ENCODE assay signal across 17 cellular contexts in the genomic region with DNA sequence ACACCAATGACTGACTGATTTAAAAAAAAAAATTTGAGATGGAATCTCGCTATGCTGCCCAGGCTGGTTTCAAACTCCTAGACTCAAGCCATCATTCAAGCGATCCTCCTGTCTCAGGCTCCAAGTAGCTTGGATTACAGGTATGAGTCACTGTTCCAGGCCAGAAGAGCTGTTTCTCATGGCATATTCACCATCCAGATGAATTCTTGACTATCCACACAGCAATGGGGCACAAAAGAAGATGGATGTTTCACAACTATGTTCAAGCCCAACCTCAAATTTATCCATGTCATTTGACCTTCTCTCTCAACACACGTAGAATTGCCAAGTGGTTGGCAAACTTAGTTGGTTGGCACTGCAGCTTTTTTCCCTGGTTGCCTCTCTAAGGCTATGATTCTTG. TPM values are rescaled to one million over a fixed set of nuclear protein-coding genes. Genes with fewer than 3 reads are reported as not detected.
A peak's percentile ranks its signal among the peaks of the same experiment; 100 is the strongest.
DNase-seq lines count a peak whose midpoint lies in the region; ATAC-seq, FAIRE-seq and TF ChIP-seq lines count a peak whose summit lies in the region.
"Had no signal": no experiment of that assay in that cellular context is flagged by ENCODE, and none has a peak within 500 bp of the region (broad histone marks: within the 10 kb centered on the region; RNA-seq: fewer than 3 reads in every experiment).

No MANE protein-coding gene starts in this region.

- H3K27ac ChIP-seq in keratinocyte (ENCODE audit: control insufficient read depth, insufficient read depth, low read length) (peak overlapping the region; percentile 73), tibial artery (peak overlapping the region; percentile 17 to 39), Peyer's patch (peak overlapping the region in 1 of 4 donors; percentile 2), MM.1S (ENCODE audit: low read length) (no peak overlapping the region)

- no peaks in the 10 kb centered on the region for H3K36me3 ChIP-seq in bronchial epithelial cell (ENCODE audit: control insufficient read depth, insufficient read depth, low read length)
- no peaks in the 10 kb centered on the region for H3K36me3 ChIP-seq in keratinocyte (ENCODE audit: control insufficient read depth in 2 of 2, extremely low read depth in 1 of 2, insufficient read depth in 2 of 2, low read length in 2 of 2)
- no peaks in the 10 kb centered on the region for H3K36me3 ChIP-seq in tibial artery
- H3K36me3 ChIP-seq in Peyer's patch, result no peaks in the 10 kb centered on the region
- H3K36me3 ChIP-seq in MM.1S (replicated peaks; ENCODE audit: insufficient read depth, low read length), result no peaks in the 10 kb centered on the region

- H3K79me2 ChIP-seq in keratinocyte (ENCODE audit: control insufficient read depth, insufficient read depth, low read length) (no peaks in the 10 kb centered on the region), MM.1S (ENCODE audit: low read length) (no peaks in the 10 kb centered on the region)

- TF ChIP-seq CTCF in bronchial epithelial cell (IDR thresholded peaks at IDR 0.05; ENCODE audit: insufficient read depth, low read length, severe bottlenecking), result no peak
- TF ChIP-seq CTCF in keratinocyte (optimal IDR thresholded peaks at IDR 0.05 in 1 of 3, IDR thresholded peaks at IDR 0.05 in 1 of 3, conservative IDR thresholded peaks at IDR 0.05 in 1 of 3; ENCODE audit: extremely low read depth in 1 of 3, insufficient read depth in 2 of 3, low read length in 3 of 3), result no peak
- no peak for TF ChIP-seq CTCF in tibial artery (IDR thresholded peaks at IDR 0.05)
- no peak for TF ChIP-seq CTCF in Peyer's patch (IDR thresholded peaks at IDR 0.05)
- no peak for TF ChIP-seq CTCF in MM.1S (IDR thresholded peaks at IDR 0.05; ENCODE audit: low read length)

- no peak for TF ChIP-seq POLR2A in Peyer's patch (IDR thresholded peaks at IDR 0.05)

- H3K9ac ChIP-seq in keratinocyte (ENCODE audit: control insufficient read depth, extremely low read depth, insufficient read depth, low read length) (no peak overlapping the region), MM.1S (ENCODE audit: low read length) (no peak overlapping the region)

- intact Hi-C loops in tibial artery (cut with DNase I; ENCODE audit: low total_unique reads), result loop anchor here (5.0 kb wide), 1 partner anchor 43 kb away; the partner anchor contains the start of gene PRICKLE2

- dilution Hi-C loops in keratinocyte (cut with MboI; ENCODE audit: extremely low pct_ligation_motif_present, low sequenced_read_pairs), result no loop called here

- H3K9me3 ChIP-seq in keratinocyte (ENCODE audit: control insufficient read depth, low read depth, low read length) (no peaks in the 10 kb centered on the region), tibial artery (no peaks in the 10 kb centered on the region), Peyer's patch (no peaks in the 10 kb centered on the region), MM.1S (replicated peaks; ENCODE audit: insufficient read depth, low read length) (no peaks in the 10 kb centered on the region)

- no peak for ATAC-seq in HG03521 (IDR thresholded peaks at IDR 0.05; ENCODE audit: unreplicated experiment)
- ATAC-seq: HCT116, HepG2 had no signal

- FAIRE-seq in bronchial epithelial cell (lab: Jason Lieb, UNC) (peak; percentile 94), keratinocyte (lab: Jason Lieb, UNC) (peak; percentile 84)
- FAIRE-seq: HepG2 had no signal

- H3K9me2 ChIP-seq in MM.1S (replicated peaks; ENCODE audit: insufficient read depth, low read length), result no peaks in the 10 kb centered on the region

- H3K4me3 ChIP-seq in bronchial epithelial cell (ENCODE audit: low read depth, low read length) (no peak overlapping the region), keratinocyte (ENCODE audit: control insufficient read depth in 2 of 3, extremely low read depth in 1 of 3, insufficient read depth in 2 of 3, low read depth in 1 of 3, low read length in 3 of 3) (no peak overlapping the region), tibial artery (no peak overlapping the region), Peyer's patch (no peak overlapping the region), MM.1S (ENCODE audit: low read length) (no peak overlapping the region)

- H2AFZ ChIP-seq in keratinocyte (ENCODE audit: control insufficient read depth, low read length) (no peak overlapping the region), MM.1S (ENCODE audit: low read length) (no peak overlapping the region)

- H3K4me2 ChIP-seq in keratinocyte (ENCODE audit: control insufficient read depth, extremely low read depth, insufficient read depth, low read depth, low read length) (peak overlapping the region; percentile 4), MM.1S (ENCODE audit: low read depth, low read length) (no peak overlapping the region)

- H3K9me1 ChIP-seq in keratinocyte (ENCODE audit: control insufficient read depth, extremely low read depth, insufficient read depth, low read length), result no peaks in the 10 kb centered on the region

- peak; percentile 79 for DNase-seq in LHCN-M2 (ENCODE audit: low read depth)
- DNase-seq in bronchial epithelial cell (ENCODE audit: low read depth), result peak; percentile 82
- no peak for DNase-seq in keratinocyte (ENCODE audit: low read depth, low spot score)
- no peak for DNase-seq in tibial artery
- DNase-seq in Peyer's patch, result no peak
- no peak for DNase-seq in MM.1S
- DNase-seq: activated CD4-positive, alpha-beta T cell treated with anti-CD3 and anti-CD28 coated beads, Interleukin-2, amount 50 U/mL, for 48 hours; activated effector memory CD4-positive, alpha-beta T cell treated with Interleukin-2 at 50 U/mL for 16 hours; CD4-positive, alpha-beta memory T cell; erythroblast; immature natural killer cell; NCI-H524 treated with DMSO at 0.1 percent for 48 hours; RPMI8226; stimulated activated naive CD4-positive, alpha-beta T cell had no signal

- H3K27me3 ChIP-seq in bronchial epithelial cell (ENCODE audit: control insufficient read depth, insufficient read depth, low read length) (no peaks in the 10 kb centered on the region), keratinocyte (ENCODE audit: control insufficient read depth, extremely low read depth, insufficient read depth, low read length) (no peaks in the 10 kb centered on the region), tibial artery (no peaks in the 10 kb centered on the region), Peyer's patch (no peaks in the 10 kb centered on the region), MM.1S (replicated peaks; ENCODE audit: insufficient read depth, low read length) (no peaks in the 10 kb centered on the region)

- H4K20me1 ChIP-seq in keratinocyte (ENCODE audit: control insufficient read depth, extremely low read depth, insufficient read depth, low read length) (no peaks in the 10 kb centered on the region), MM.1S (ENCODE audit: insufficient read depth, low read length) (no peaks in the 10 kb centered on the region)

- no peaks in the 10 kb centered on the region for H3F3A ChIP-seq in MM.1S (ENCODE audit: insufficient read depth, low read length)

- H3K4me1 ChIP-seq in keratinocyte (ENCODE audit: control insufficient read depth, extremely low read depth, insufficient read depth, low read length) (peaks cover 52% of the 10 kb centered on the region), tibial artery (peaks cover 5 to 58% (median 42%) of the 10 kb centered on the region in 4 donors), Peyer's patch (peaks cover 0 to 4% (median 0%) of the 10 kb centered on the region in 4 donors), MM.1S (ENCODE audit: low read length) (no peaks in the 10 kb centered on the region)

RNA-seq across cellular contexts. Expression of gene PRICKLE2, which starts 40.6 kb away (rescaled TPM):
- total RNA-seq in LHCN-M2 (2014; rRNA removed) (12.0 and 12.1 TPM in 2 replicates), bronchial epithelial cell (1.4 and 2.4 TPM in 2 replicates), Peyer's patch (10 to 100 TPM in 2 of 4 donors, 1 to 10 TPM in 2; 3.5 to 22.3 (median 11.8) TPM)
- 1.8 TPM for polyA plus RNA-seq in LHCN-M2 (2012)
- polyA plus RNA-seq in keratinocyte, result 7.0 to 8.6 TPM (median 7.8 TPM) in 3 replicates
- 2.0 TPM for polyA plus RNA-seq in keratinocyte (2011; ENCODE audit: low read depth)
- 3.8 and 5.4 TPM in 2 replicates for polyA plus RNA-seq in keratinocyte (2011; cell fraction: cytosol; rRNA removed)
- 22.1 TPM in 2 replicates for polyA plus RNA-seq in keratinocyte (2011; cell fraction: nucleus; rRNA removed)
- polyA plus RNA-seq in keratinocyte (2012; ENCODE audit: low replicate concordance), result 3.3 and 6.6 TPM in 2 replicates
- polyA minus RNA-seq in keratinocyte, result 28.6 to 39.7 TPM (median 30.5 TPM) in 3 replicates
- 16.1 TPM for polyA minus RNA-seq in keratinocyte (2011; cell fraction: cytosol; rRNA and poly(A)+ RNA removed)
- polyA minus RNA-seq in keratinocyte (2011; cell fraction: nucleus; rRNA and poly(A)+ RNA removed), result 35.8 and 69.4 TPM in 2 replicates
- total RNA-seq: CD4-positive, alpha-beta memory T cell had no signal
- polyA plus RNA-seq: CD4-positive, alpha-beta memory T cell had no signal

Comparison
In these comparisons a context has a peak if more than half of its experiments do, and no peak if none do; other contexts are left out.
1. DNase-seq: peak in LHCN-M2 (single experiment) and bronchial epithelial cell (single experiment); none in keratinocyte (single experiment), tibial artery (0 of 2), Peyer's patch (0 of 3) and MM.1S (single experiment).